3 cellular contexts compared by ENCODE assay signal in the genomic region with DNA sequence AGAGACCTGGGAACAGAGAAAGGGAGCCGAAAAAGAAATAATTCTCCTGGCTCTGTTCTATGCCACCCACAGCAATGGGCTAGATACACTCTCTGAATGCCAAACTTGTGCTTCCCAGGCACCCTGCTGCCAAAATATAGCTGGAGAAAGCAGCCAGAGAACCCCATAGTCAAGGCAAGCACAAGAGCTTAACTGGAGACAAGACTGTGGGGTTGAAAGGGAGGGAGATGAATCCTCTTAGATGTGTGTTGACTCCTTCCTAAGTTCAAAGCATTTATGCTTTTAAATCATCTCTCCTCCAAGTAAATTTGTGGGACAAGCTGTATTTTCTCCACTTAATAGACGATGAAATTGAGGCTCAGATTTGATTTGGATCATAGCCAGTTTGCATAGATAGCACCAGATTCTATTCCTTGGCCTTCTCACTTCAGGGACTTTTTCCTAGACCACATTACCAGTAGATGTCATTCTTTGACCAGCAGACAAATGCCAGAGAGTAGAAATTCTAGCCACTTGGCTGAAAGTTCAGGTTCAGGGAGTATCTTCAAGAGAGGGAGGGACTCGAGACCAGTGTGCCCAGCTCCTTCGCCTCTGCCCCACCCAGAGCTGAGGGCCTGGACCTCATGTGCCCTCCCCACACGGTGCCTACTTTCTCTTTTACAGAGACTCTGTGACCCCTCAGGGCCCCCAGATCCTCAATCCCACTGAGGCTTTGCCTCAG.
TF ChIP-seq lines count a peak whose summit lies in the region.

No MANE protein-coding gene starts in this region.

TF ChIP-seq in SK-N-SH, 30 proteins besides CTCF, POLR2A, EP300 and RAD21 (continued from another document):
- TF ChIP-seq, protein P1, sequence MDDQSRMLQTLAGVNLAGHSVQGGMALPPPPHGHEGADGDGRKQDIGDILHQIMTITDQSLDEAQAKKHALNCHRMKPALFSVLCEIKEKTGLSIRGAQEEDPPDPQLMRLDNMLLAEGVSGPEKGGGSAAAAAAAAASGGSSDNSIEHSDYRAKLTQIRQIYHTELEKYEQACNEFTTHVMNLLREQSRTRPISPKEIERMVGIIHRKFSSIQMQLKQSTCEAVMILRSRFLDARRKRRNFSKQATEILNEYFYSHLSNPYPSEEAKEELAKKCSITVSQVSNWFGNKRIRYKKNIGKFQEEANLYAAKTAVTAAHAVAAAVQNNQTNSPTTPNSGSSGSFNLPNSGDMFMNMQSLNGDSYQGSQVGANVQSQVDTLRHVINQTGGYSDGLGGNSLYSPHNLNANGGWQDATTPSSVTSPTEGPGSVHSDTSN (IDR thresholded peaks at IDR 0.05): no peak
- TF ChIP-seq, protein P2, sequence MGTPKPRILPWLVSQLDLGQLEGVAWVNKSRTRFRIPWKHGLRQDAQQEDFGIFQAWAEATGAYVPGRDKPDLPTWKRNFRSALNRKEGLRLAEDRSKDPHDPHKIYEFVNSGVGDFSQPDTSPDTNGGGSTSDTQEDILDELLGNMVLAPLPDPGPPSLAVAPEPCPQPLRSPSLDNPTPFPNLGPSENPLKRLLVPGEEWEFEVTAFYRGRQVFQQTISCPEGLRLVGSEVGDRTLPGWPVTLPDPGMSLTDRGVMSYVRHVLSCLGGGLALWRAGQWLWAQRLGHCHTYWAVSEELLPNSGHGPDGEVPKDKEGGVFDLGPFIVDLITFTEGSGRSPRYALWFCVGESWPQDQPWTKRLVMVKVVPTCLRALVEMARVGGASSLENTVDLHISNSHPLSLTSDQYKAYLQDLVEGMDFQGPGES (IDR thresholded peaks at IDR 0.05; ENCODE audit: low read depth, low read length): no peak
- TF ChIP-seq FOXJ3 (CRISPR knock-in tag; IDR thresholded peaks at IDR 0.05) (no peak), TEAD4 (IDR thresholded peaks at IDR 0.05; ENCODE audit: borderline replicate concordance, insufficient read depth) (no peak)

TF ChIP-seq in SK-N-SH treated with all-trans-retinoic acid at 6 μM for 48 hours, 23 proteins besides CTCF, POLR2A, EP300 and RAD21 (continued from another document):
- TF ChIP-seq, protein P3, sequence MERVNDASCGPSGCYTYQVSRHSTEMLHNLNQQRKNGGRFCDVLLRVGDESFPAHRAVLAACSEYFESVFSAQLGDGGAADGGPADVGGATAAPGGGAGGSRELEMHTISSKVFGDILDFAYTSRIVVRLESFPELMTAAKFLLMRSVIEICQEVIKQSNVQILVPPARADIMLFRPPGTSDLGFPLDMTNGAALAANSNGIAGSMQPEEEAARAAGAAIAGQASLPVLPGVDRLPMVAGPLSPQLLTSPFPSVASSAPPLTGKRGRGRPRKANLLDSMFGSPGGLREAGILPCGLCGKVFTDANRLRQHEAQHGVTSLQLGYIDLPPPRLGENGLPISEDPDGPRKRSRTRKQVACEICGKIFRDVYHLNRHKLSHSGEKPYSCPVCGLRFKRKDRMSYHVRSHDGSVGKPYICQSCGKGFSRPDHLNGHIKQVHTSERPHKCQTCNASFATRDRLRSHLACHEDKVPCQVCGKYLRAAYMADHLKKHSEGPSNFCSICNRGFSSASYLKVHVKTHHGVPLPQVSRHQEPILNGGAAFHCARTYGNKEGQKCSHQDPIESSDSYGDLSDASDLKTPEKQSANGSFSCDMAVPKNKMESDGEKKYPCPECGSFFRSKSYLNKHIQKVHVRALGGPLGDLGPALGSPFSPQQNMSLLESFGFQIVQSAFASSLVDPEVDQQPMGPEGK (CRISPR knock-in tag; IDR thresholded peaks at IDR 0.05; ENCODE audit: borderline replicate concordance): no peak

TF ChIP-seq in GM23338, 12 proteins besides CTCF, POLR2A, EP300 and RAD21 (continued from another document):
- TF ChIP-seq, protein P4, sequence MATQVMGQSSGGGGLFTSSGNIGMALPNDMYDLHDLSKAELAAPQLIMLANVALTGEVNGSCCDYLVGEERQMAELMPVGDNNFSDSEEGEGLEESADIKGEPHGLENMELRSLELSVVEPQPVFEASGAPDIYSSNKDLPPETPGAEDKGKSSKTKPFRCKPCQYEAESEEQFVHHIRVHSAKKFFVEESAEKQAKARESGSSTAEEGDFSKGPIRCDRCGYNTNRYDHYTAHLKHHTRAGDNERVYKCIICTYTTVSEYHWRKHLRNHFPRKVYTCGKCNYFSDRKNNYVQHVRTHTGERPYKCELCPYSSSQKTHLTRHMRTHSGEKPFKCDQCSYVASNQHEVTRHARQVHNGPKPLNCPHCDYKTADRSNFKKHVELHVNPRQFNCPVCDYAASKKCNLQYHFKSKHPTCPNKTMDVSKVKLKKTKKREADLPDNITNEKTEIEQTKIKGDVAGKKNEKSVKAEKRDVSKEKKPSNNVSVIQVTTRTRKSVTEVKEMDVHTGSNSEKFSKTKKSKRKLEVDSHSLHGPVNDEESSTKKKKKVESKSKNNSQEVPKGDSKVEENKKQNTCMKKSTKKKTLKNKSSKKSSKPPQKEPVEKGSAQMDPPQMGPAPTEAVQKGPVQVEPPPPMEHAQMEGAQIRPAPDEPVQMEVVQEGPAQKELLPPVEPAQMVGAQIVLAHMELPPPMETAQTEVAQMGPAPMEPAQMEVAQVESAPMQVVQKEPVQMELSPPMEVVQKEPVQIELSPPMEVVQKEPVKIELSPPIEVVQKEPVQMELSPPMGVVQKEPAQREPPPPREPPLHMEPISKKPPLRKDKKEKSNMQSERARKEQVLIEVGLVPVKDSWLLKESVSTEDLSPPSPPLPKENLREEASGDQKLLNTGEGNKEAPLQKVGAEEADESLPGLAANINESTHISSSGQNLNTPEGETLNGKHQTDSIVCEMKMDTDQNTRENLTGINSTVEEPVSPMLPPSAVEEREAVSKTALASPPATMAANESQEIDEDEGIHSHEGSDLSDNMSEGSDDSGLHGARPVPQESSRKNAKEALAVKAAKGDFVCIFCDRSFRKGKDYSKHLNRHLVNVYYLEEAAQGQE (IDR thresholded peaks at IDR 0.05; ENCODE audit: unreplicated experiment): no peak
- TF ChIP-seq NANOG (IDR thresholded peaks at IDR 0.05; ENCODE audit: borderline replicate concordance) (no peak), STAT1 (IDR thresholded peaks at IDR 0.05; ENCODE audit: unreplicated experiment) (no peak), POLR2AphosphoS5 (IDR thresholded peaks at IDR 0.05; ENCODE audit: low read depth) (no peak), EZH2 (IDR thresholded peaks at IDR 0.05; ENCODE audit: low read depth, unreplicated experiment) (no peak), JUNB (IDR thresholded peaks at IDR 0.05; ENCODE audit: unreplicated experiment) (no peak), EZH2phosphoT487 (IDR thresholded peaks at IDR 0.05; ENCODE audit: unreplicated experiment) (no peak), CREB1 (CRISPR knock-in tag; IDR thresholded peaks at IDR 0.05; ENCODE audit: low read depth) (no peak), ZNF331 (CRISPR knock-in tag; IDR thresholded peaks at IDR 0.05; ENCODE audit: low read depth) (no peak)
- TF ChIP-seq, protein P5, sequence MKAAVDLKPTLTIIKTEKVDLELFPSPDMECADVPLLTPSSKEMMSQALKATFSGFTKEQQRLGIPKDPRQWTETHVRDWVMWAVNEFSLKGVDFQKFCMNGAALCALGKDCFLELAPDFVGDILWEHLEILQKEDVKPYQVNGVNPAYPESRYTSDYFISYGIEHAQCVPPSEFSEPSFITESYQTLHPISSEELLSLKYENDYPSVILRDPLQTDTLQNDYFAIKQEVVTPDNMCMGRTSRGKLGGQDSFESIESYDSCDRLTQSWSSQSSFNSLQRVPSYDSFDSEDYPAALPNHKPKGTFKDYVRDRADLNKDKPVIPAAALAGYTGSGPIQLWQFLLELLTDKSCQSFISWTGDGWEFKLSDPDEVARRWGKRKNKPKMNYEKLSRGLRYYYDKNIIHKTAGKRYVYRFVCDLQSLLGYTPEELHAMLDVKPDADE (IDR thresholded peaks at IDR 0.05): no peak
- TF ChIP-seq, protein P6, sequence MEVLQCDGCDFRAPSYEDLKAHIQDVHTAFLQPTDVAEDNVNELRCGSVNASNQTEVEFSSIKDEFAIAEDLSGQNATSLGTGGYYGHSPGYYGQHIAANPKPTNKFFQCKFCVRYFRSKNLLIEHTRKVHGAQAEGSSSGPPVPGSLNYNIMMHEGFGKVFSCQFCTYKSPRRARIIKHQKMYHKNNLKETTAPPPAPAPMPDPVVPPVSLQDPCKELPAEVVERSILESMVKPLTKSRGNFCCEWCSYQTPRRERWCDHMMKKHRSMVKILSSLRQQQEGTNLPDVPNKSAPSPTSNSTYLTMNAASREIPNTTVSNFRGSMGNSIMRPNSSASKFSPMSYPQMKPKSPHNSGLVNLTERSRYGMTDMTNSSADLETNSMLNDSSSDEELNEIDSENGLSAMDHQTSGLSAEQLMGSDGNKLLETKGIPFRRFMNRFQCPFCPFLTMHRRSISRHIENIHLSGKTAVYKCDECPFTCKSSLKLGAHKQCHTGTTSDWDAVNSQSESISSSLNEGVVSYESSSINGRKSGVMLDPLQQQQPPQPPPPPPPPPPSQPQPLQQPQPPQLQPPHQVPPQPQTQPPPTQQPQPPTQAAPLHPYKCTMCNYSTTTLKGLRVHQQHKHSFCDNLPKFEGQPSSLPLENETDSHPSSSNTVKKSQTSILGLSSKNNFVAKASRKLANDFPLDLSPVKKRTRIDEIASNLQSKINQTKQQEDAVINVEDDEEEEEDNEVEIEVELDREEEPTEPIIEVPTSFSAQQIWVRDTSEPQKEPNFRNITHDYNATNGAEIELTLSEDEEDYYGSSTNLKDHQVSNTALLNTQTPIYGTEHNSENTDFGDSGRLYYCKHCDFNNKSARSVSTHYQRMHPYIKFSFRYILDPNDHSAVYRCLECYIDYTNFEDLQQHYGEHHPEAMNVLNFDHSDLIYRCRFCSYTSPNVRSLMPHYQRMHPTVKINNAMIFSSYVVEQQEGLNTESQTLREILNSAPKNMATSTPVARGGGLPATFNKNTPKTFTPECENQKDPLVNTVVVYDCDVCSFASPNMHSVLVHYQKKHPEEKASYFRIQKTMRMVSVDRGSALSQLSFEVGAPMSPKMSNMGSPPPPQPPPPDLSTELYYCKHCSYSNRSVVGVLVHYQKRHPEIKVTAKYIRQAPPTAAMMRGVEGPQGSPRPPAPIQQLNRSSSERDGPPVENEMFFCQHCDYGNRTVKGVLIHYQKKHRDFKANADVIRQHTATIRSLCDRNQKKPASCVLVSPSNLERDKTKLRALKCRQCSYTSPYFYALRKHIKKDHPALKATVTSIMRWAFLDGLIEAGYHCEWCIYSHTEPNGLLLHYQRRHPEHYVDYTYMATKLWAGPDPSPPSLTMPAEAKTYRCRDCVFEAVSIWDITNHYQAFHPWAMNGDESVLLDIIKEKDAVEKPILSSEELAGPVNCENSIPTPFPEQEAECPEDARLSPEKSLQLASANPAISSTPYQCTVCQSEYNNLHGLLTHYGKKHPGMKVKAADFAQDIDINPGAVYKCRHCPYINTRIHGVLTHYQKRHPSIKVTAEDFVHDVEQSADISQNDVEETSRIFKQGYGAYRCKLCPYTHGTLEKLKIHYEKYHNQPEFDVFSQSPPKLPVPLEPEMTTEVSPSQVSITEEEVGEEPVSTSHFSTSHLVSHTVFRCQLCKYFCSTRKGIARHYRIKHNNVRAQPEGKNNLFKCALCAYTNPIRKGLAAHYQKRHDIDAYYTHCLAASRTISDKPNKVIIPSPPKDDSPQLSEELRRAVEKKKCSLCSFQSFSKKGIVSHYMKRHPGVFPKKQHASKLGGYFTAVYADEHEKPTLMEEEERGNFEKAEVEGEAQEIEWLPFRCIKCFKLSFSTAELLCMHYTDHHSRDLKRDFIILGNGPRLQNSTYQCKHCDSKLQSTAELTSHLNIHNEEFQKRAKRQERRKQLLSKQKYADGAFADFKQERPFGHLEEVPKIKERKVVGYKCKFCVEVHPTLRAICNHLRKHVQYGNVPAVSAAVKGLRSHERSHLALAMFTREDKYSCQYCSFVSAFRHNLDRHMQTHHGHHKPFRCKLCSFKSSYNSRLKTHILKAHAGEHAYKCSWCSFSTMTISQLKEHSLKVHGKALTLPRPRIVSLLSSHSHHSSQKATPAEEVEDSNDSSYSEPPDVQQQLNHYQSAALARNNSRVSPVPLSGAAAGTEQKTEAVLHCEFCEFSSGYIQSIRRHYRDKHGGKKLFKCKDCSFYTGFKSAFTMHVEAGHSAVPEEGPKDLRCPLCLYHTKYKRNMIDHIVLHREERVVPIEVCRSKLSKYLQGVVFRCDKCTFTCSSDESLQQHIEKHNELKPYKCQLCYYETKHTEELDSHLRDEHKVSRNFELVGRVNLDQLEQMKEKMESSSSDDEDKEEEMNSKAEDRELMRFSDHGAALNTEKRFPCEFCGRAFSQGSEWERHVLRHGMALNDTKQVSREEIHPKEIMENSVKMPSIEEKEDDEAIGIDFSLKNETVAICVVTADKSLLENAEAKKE (CRISPR knock-in tag; IDR thresholded peaks at IDR 0.05): no peak
